Comparison of ENCODE assay signal across 8 cellular contexts in genomic region chr1:35556494-35557117, GRCh38. TPM values are rescaled to one million over a fixed set of nuclear protein-coding genes. Genes with fewer than 3 reads are reported as not detected.
A peak's percentile ranks its signal among the peaks of the same experiment; 100 is the strongest.
DNase-seq lines count a peak whose midpoint lies in the region; ATAC-seq and TF ChIP-seq lines count a peak whose summit lies in the region.

No MANE protein-coding gene starts in this region.

- intact Hi-C loops in Caco-2 (cut with micrococcal nuclease; ENCODE audit: unreplicated experiment), result loop anchor here (5.0 to 10.0 kb wide), 2 partner anchors 364 to 482 kb away; partner anchors contain the start of genes SFPQ and ZMYM1

- H3K9me3 Mint-ChIP-seq in Caco-2 (ENCODE audit: unreplicated experiment) (no peaks in the 10 kb centered on the region), memory B cell (no peaks in the 10 kb centered on the region)

- H3K4me3 Mint-ChIP-seq in Caco-2 (ENCODE audit: unreplicated experiment) (peak overlapping the region; percentile 89), memory B cell (peak overlapping the region; percentile 97)

- H3K27ac Mint-ChIP-seq in Caco-2 (ENCODE audit: unreplicated experiment) (peak overlapping the region; percentile 93), memory B cell (peak overlapping the region; percentile 96)

- TF ChIP-seq CTCF in Caco-2 (IDR thresholded peaks at IDR 0.05; ENCODE audit: insufficient read depth in 1 of 2, low read depth in 1 of 2, low read length in 1 of 2, severe bottlenecking in 1 of 2, unreplicated experiment in 1 of 2), result no peak
- no peak for TF ChIP-seq CTCF in astrocyte of the cerebellum (IDR thresholded peaks at IDR 0.05; ENCODE audit: low read depth, low read length, missing control alignments)

- POLR2A ChIA-PET in Caco-2 (lab: Charles Lee), result interaction anchor here (0.6 to 1.2 kb wide), 2 partner anchors 124 to 213 kb away, joined by 3 to 6 read pairs; partner anchors contain the start of gene CLSPN

- H3K36me3 Mint-ChIP-seq in Caco-2 (ENCODE audit: insufficient read depth, unreplicated experiment), result peaks cover 50% of the 10 kb centered on the region
- H3K36me3 Mint-ChIP-seq in memory B cell, result peaks cover 12% of the 10 kb centered on the region

- DNase-seq in Caco-2, result no peak
- no peak for DNase-seq in astrocyte of the cerebellum (ENCODE audit: low read depth)
- no peak for DNase-seq in memory B cell (ENCODE audit: low spot score in 2 of 2)
- DNase-seq in COLO829 (ENCODE audit: low spot score), result no peak
- no peak for DNase-seq in G401 (ENCODE audit: low spot score)
- DNase-seq in H4 (ENCODE audit: low spot score), result no peak

- H3K4me3 ChIP-seq in Caco-2 (ENCODE audit: low read depth, low read length) (peak overlapping the region; percentile 89), astrocyte of the cerebellum (ENCODE audit: low read depth, low read length) (peak overlapping the region; percentile 77)

- H3K9me3 ChIP-seq in Caco-2, result no peaks in the 10 kb centered on the region

- no peaks in the 10 kb centered on the region for H3K27me3 ChIP-seq in Caco-2 (replicated peaks; ENCODE audit: control insufficient read depth, insufficient read depth, low read length)

- H3K4me1 Mint-ChIP-seq in Caco-2 (ENCODE audit: low read depth, unreplicated experiment) (no peaks in the 10 kb centered on the region), memory B cell (peaks cover 42% of the 10 kb centered on the region)

- H3K27me3 Mint-ChIP-seq in Caco-2 (ENCODE audit: insufficient read depth, unreplicated experiment) (no peaks in the 10 kb centered on the region), memory B cell (no peaks in the 10 kb centered on the region)

- no peaks in the 10 kb centered on the region; the same call in 1 of the 2 replicates for H3K36me3 ChIP-seq in Caco-2 (ENCODE audit: control insufficient read depth, insufficient read depth, low read length)

- peaks cover 12% of the 10 kb centered on the region for H3K4me1 ChIP-seq in Caco-2

- no peak for ATAC-seq in memory B cell (ENCODE audit: low read depth)
- no peak for ATAC-seq in GM18861 (IDR thresholded peaks at IDR 0.05; ENCODE audit: unreplicated experiment)

- BruUV-seq in Caco-2 (replicated peaks; lab: Mats Ljungman, UMichigan), result TSS peak; percentile 30

- TF ChIP-seq EP300 in Ishikawa (IDR thresholded peaks at IDR 0.05; ENCODE audit: borderline replicate concordance), result no peak

- in situ Hi-C loops in astrocyte of the cerebellum (cut with HindIII; ENCODE audit: low sequenced_read_pairs) (no loop called here), G401 (cut with HindIII; ENCODE audit: low sequenced_read_pairs) (no loop called here)

- CTCF ChIA-PET in Caco-2 (lab: Charles Lee), result interaction anchor here (1.0 to 1.3 kb wide), 3 partner anchors 8 to 213 kb away, joined by 3 to 6 read pairs (median 5); partner anchors contain the start of gene CLSPN

- 0 out of 2 replicates have a peak, but pooled peaks have one; percentile 5 for TF ChIP-seq RAD21 in Ishikawa (IDR thresholded peaks at IDR 0.05; ENCODE audit: low read depth)

TF ChIP-seq in Ishikawa, 13 proteins besides CTCF, POLR2A, EP300 and RAD21:
- TF ChIP-seq ZBTB7A (IDR thresholded peaks at IDR 0.05; ENCODE audit: low read depth), result no peak
- no peak for TF ChIP-seq FOXM1 (IDR thresholded peaks at IDR 0.05; ENCODE audit: borderline replicate concordance, low read depth)
- TF ChIP-seq EGR1 (IDR thresholded peaks at IDR 0.05), result no peak
- TF ChIP-seq, protein P1, sequence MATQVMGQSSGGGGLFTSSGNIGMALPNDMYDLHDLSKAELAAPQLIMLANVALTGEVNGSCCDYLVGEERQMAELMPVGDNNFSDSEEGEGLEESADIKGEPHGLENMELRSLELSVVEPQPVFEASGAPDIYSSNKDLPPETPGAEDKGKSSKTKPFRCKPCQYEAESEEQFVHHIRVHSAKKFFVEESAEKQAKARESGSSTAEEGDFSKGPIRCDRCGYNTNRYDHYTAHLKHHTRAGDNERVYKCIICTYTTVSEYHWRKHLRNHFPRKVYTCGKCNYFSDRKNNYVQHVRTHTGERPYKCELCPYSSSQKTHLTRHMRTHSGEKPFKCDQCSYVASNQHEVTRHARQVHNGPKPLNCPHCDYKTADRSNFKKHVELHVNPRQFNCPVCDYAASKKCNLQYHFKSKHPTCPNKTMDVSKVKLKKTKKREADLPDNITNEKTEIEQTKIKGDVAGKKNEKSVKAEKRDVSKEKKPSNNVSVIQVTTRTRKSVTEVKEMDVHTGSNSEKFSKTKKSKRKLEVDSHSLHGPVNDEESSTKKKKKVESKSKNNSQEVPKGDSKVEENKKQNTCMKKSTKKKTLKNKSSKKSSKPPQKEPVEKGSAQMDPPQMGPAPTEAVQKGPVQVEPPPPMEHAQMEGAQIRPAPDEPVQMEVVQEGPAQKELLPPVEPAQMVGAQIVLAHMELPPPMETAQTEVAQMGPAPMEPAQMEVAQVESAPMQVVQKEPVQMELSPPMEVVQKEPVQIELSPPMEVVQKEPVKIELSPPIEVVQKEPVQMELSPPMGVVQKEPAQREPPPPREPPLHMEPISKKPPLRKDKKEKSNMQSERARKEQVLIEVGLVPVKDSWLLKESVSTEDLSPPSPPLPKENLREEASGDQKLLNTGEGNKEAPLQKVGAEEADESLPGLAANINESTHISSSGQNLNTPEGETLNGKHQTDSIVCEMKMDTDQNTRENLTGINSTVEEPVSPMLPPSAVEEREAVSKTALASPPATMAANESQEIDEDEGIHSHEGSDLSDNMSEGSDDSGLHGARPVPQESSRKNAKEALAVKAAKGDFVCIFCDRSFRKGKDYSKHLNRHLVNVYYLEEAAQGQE (IDR thresholded peaks at IDR 0.05; ENCODE audit: low read depth), result no peak
- TF ChIP-seq NFIC (IDR thresholded peaks at IDR 0.05), result no peak
- TF ChIP-seq YY1 (IDR thresholded peaks at IDR 0.05; ENCODE audit: low read depth), result no peak
- TF ChIP-seq CREB1 (IDR thresholded peaks at IDR 0.05; ENCODE audit: low read depth), result no peak
- no peak for TF ChIP-seq TEAD4 (IDR thresholded peaks at IDR 0.05)
- no peak for TF ChIP-seq TCF12 (IDR thresholded peaks at IDR 0.05; ENCODE audit: low read depth)
- TF ChIP-seq CEBPB (IDR thresholded peaks at IDR 0.05), result no peak
- TF ChIP-seq TAF1 (IDR thresholded peaks at IDR 0.05; ENCODE audit: low read depth), result no peak
- TF ChIP-seq, protein P2, sequence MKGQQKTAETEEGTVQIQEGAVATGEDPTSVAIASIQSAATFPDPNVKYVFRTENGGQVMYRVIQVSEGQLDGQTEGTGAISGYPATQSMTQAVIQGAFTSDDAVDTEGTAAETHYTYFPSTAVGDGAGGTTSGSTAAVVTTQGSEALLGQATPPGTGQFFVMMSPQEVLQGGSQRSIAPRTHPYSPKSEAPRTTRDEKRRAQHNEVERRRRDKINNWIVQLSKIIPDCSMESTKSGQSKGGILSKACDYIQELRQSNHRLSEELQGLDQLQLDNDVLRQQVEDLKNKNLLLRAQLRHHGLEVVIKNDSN (IDR thresholded peaks at IDR 0.05), result no peak
- TF ChIP-seq MAX (IDR thresholded peaks at IDR 0.05), result no peak

RNA-seq across cellular contexts. Expression of gene KIAA0319L, which starts 0.6 kb away (rescaled TPM):
- 39.9 and 40.2 TPM in 2 replicates for total RNA-seq in Caco-2 (2022)
- total RNA-seq in G401 (2014; rRNA removed; shearing (Covaris generic)), result 25.5 and 31.1 TPM in 2 replicates
- 16.1 and 21.9 TPM in 2 replicates for total RNA-seq in H4 (2014; rRNA removed; shearing (Covaris generic))

RNA-seq across cellular contexts. Expression of gene NCDN, which starts 1.0 kb away (rescaled TPM):
- total RNA-seq in Caco-2 (2022), result 12.8 and 14.1 TPM in 2 replicates
- total RNA-seq in G401 (2014; rRNA removed; shearing (Covaris generic)), result 19.2 and 28.3 TPM in 2 replicates
- total RNA-seq in H4 (2014; rRNA removed; shearing (Covaris generic)), result 8.0 and 9.9 TPM in 2 replicates

RNA-seq across cellular contexts. Expression of gene TFAP2E, which starts 16.5 kb away (rescaled TPM):
- 3.4 and 3.5 TPM in 2 replicates for total RNA-seq in Caco-2 (2022)
- not detected in 2 replicates for total RNA-seq in G401 (2014; rRNA removed; shearing (Covaris generic))
- not detected in 2 replicates for total RNA-seq in H4 (2014; rRNA removed; shearing (Covaris generic))
